ENCODE assay signal across 29 cellular contexts in genomic region chr9:76370656-76371055, GRCh38.
"Had no signal": no experiment of that assay in that cellular context is flagged by ENCODE, and none has a peak within 500 bp of the region (broad histone marks: within the 10 kb centered on the region; RNA-seq: fewer than 3 reads in every experiment).

No MANE protein-coding gene starts in this region.

- ATAC-seq: activated CD8-positive, alpha-beta T cell treated with anti-CD3 and anti-CD28 coated beads for 36 hours; activated naive CD4-positive, alpha-beta T cell treated with anti-CD3 and anti-CD28 coated beads, Interleukin-2, amount 50 U/mL, for 72 hours; activated T-cell treated with anti-CD3 and anti-CD28 coated beads, Interleukin-2, amount 50 U/mL, for 4 hours; heart right ventricle; naive thymus-derived CD8-positive, alpha-beta T cell; pancreas; stimulated activated naive B cell treated with anti-CD40 and anti-IgM and Interleukin-4, amounts not matched to agents 10 μg/mL and 1 μg/mL and 100 μg/mL, for 72 hours; upper lobe of right lung had no signal

- H3K36me3 ChIP-seq: esophagus squamous epithelium, heart right ventricle, pancreas, prostate gland, sigmoid colon, stomach, tibial artery, upper lobe of right lung had no signal

- H3K4me1 Mint-ChIP-seq: central memory CD8-positive, alpha-beta T cell had no signal

- DNase-seq: activated CD4-positive, alpha-beta T cell treated with anti-CD3 and anti-CD28 coated beads for 1 hour; activated CD4-positive, alpha-beta T cell treated with anti-CD3 and anti-CD28 coated beads, Interleukin-2, amount 50 U/mL, for 1 hour; activated CD8-positive, alpha-beta T cell treated with anti-CD3 and anti-CD28 coated beads for 36 hours; activated naive CD4-positive, alpha-beta T cell; activated T-cell treated with anti-CD3 and anti-CD28 coated beads, Interleukin-2, amount 50 U/mL, for 4 hours; dermis blood vessel endothelial cell; effector CD4-positive, alpha-beta T cell; esophagus squamous epithelium; foreskin melanocyte; heart right ventricle; naive thymus-derived CD8-positive, alpha-beta T cell; nucleus accumbens; pancreas; retina; sigmoid colon; stimulated activated CD4-positive, alpha-beta T cell treated with anti-CD3 and anti-CD28 coated beads, Interleukin-2, amount 100 ng/mL, for 24 hours; stimulated activated naive B cell treated with anti-CD40 and anti-IgM and Interleukin-4, amounts not matched to agents 10 μg/mL and 1 μg/mL and 100 μg/mL, for 72 hours; stomach; T1000; tibial artery; upper lobe of right lung had no signal

- H3K4me1 ChIP-seq: prostate gland had no signal

- FAIRE-seq: bronchial epithelial cell, colon, pancreas had no signal

- H3K27me3 ChIP-seq: heart right ventricle, pancreas, sigmoid colon, stomach, tibial artery, upper lobe of right lung had no signal

- H3K36me3 Mint-ChIP-seq: activated naive CD4-positive, alpha-beta T cell treated with anti-CD3 and anti-CD28 coated beads, Interleukin-2, amount 50 U/mL, for 72 hours had no signal

- H3K9me3 ChIP-seq: esophagus squamous epithelium, heart right ventricle, pancreas, prostate gland, sigmoid colon, stomach, tibial artery, upper lobe of right lung had no signal

- H3K27me3 Mint-ChIP-seq: activated CD8-positive, alpha-beta T cell treated with anti-CD3 and anti-CD28 coated beads for 36 hours; central memory CD8-positive, alpha-beta T cell; stimulated activated naive B cell treated with anti-CD40 and anti-IgM and Interleukin-4, amounts not matched to agents 10 μg/mL and 1 μg/mL and 100 μg/mL, for 72 hours had no signal

- H3K4me3 ChIP-seq: esophagus squamous epithelium, heart right ventricle, pancreas, prostate gland, sigmoid colon, smooth muscle cell, stomach, tibial artery, upper lobe of right lung had no signal

- H3K27ac ChIP-seq: esophagus squamous epithelium, prostate gland, sigmoid colon, tibial artery, upper lobe of right lung had no signal

- H3K27ac Mint-ChIP-seq: activated CD8-positive, alpha-beta T cell treated with anti-CD3 and anti-CD28 coated beads for 36 hours; activated naive CD4-positive, alpha-beta T cell treated with anti-CD3 and anti-CD28 coated beads, Interleukin-2, amount 50 U/mL, for 72 hours; activated T-helper 2 cell treated with anti-CD3 and anti-CD28 coated beads, Interferon-gamma antibody, Interleukin-2, Interleukin-4, amounts not matched to agents 10 μg/mL and 5 μg/mL and 100 μg/mL, durations not matched to agents 14 hours and 24 hours and 36 hours; naive thymus-derived CD8-positive, alpha-beta T cell; stimulated activated naive B cell treated with anti-CD40 and anti-IgM and Interleukin-4, amounts not matched to agents 10 μg/mL and 1 μg/mL and 100 μg/mL, for 72 hours had no signal

- H3K4me2 ChIP-seq: smooth muscle cell had no signal

- H3K9me3 Mint-ChIP-seq: activated CD8-positive, alpha-beta T cell treated with anti-CD3 and anti-CD28 coated beads for 36 hours; activated naive CD4-positive, alpha-beta T cell treated with anti-CD3 and anti-CD28 coated beads, Interleukin-2, amount 50 U/mL, for 72 hours; activated T-cell treated with anti-CD3 and anti-CD28 coated beads, Interleukin-2, amount 50 U/mL, for 4 hours; activated T-helper 2 cell treated with anti-CD3 and anti-CD28 coated beads, Interferon-gamma antibody, Interleukin-2, Interleukin-4, amounts not matched to agents 10 μg/mL and 5 μg/mL and 100 μg/mL, durations not matched to agents 14 hours and 24 hours and 36 hours; central memory CD8-positive, alpha-beta T cell; neural crest cell; stimulated activated naive B cell treated with anti-CD40 and anti-IgM and Interleukin-4, amounts not matched to agents 10 μg/mL and 1 μg/mL and 100 μg/mL, for 72 hours had no signal

- H3K4me3 Mint-ChIP-seq: activated CD8-positive, alpha-beta T cell treated with anti-CD3 and anti-CD28 coated beads for 36 hours; activated T-cell treated with anti-CD3 and anti-CD28 coated beads, Interleukin-2, amount 50 U/mL, for 4 hours; central memory CD8-positive, alpha-beta T cell; naive thymus-derived CD8-positive, alpha-beta T cell; neural crest cell; stimulated activated naive B cell treated with anti-CD40 and anti-IgM and Interleukin-4, amounts not matched to agents 10 μg/mL and 1 μg/mL and 100 μg/mL, for 72 hours had no signal
